ENCODE assay signal across 8 cellular contexts in genomic region chr1:113812661-113813135, GRCh38. TPM values are rescaled to one million over a fixed set of nuclear protein-coding genes. Genes with fewer than 3 reads are reported as not detected.
DNase-seq lines count a peak whose midpoint lies in the region; ATAC-seq, FAIRE-seq and TF ChIP-seq lines count a peak whose summit lies in the region.

No MANE protein-coding gene starts in this region.

- DNase-seq in NCI-H2196 treated with DMSO at 0.1 percent for 48 hours (lab: John Stamatoyannopoulos, UW; ENCODE audit: unreplicated experiment) (peak; percentile 23), NCI-H2196 (lab: John Stamatoyannopoulos, UW; ENCODE audit: unreplicated experiment) (no peak), T follicular helper cell (ENCODE audit: low read depth) (peak; percentile 6), esophagus muscularis mucosa (ENCODE audit: extremely low spot score) (no peak), osteoblast (ENCODE audit: insufficient read length, low spot score, missing footprints) (peak; percentile 42), D721Med (ENCODE audit: insufficient read length, low spot score) (no peak), NCI-H1048 (lab: John Stamatoyannopoulos, UW) (no peak)

- peak overlapping the region; percentile 85 to 93 (median 91) for H3K4me3 ChIP-seq in esophagus muscularis mucosa
- H3K4me3 ChIP-seq in osteoblast (ENCODE audit: insufficient read depth, low read length), result peak overlapping the region; percentile 97

- peaks cover 44% of the 10 kb centered on the region for H3K79me2 ChIP-seq in osteoblast (ENCODE audit: insufficient read depth, low read length)

- WGBS in esophagus muscularis mucosa, result 27% methylated on average over 13 of the region's 13 CpGs

- ATAC-seq in HG03108 (IDR thresholded peaks at IDR 0.05; ENCODE audit: unreplicated experiment), result no peak

- TF ChIP-seq POLR2A in esophagus muscularis mucosa (IDR thresholded peaks at IDR 0.05; ENCODE audit: low read depth), result no peak

- intact Hi-C loops in esophagus muscularis mucosa (cut with DNase I), result loop anchor here (5.0 kb wide), 1 partner anchor 55 kb away; the partner anchor contains the start of gene PHTF1

- FAIRE-seq in D721Med (lab: Jason Lieb, UNC), result no peak

- H2AFZ ChIP-seq in osteoblast (ENCODE audit: low read length), result peak overlapping the region; percentile 96

- no peaks in the 10 kb centered on the region for H3K27me3 ChIP-seq in esophagus muscularis mucosa
- no peaks in the 10 kb centered on the region for H3K27me3 ChIP-seq in osteoblast (ENCODE audit: insufficient read depth, low read length)

- H3K4me1 ChIP-seq in esophagus muscularis mucosa (peaks cover 17 to 37% (median 32%) of the 10 kb centered on the region in 4 donors), osteoblast (ENCODE audit: insufficient read depth, low read length) (peaks cover 15% of the 10 kb centered on the region)

- H4K20me1 ChIP-seq in osteoblast (ENCODE audit: insufficient read depth, low read length), result peaks cover 9% of the 10 kb centered on the region

- TF ChIP-seq CTCF in esophagus muscularis mucosa (IDR thresholded peaks at IDR 0.05) (peak in 1 of 3 experiments; percentile 5), osteoblast (IDR thresholded peaks at IDR 0.05; ENCODE audit: extremely low read depth, low read depth, low read length) (no peak), D721Med (IDR thresholded peaks at IDR 0.05; ENCODE audit: insufficient read depth, missing control alignments) (no peak)

- H3K9me3 ChIP-seq in esophagus muscularis mucosa (no peaks in the 10 kb centered on the region), osteoblast (ENCODE audit: low read depth, low read length) (no peaks in the 10 kb centered on the region)

- TF ChIP-seq EP300 in esophagus muscularis mucosa (IDR thresholded peaks at IDR 0.05), result no peak

- no peaks in the 10 kb centered on the region for H3K36me3 ChIP-seq in esophagus muscularis mucosa
- no peaks in the 10 kb centered on the region for H3K36me3 ChIP-seq in osteoblast (ENCODE audit: insufficient read depth, low read length)

- H3K27ac ChIP-seq in esophagus muscularis mucosa (replicated peaks in 1 of 4) (peak overlapping the region; percentile 97 to 98 (median 98)), osteoblast (ENCODE audit: low read depth, low read length) (peak overlapping the region; percentile 86)

- H3K4me2 ChIP-seq in osteoblast (ENCODE audit: insufficient read depth, low read length), result peak overlapping the region; percentile 92

RNA-seq across cellular contexts. Expression of gene RSBN1, which starts 0.4 kb away (rescaled TPM):
- total RNA-seq in esophagus muscularis mucosa, result 10 to 100 TPM; 15.8 to 24.3 (median 20.1) TPM
- total RNA-seq in osteoblast, result 14.5 and 15.3 TPM in 2 replicates

RNA-seq across cellular contexts. Expression of gene PHTF1, which starts 53.4 kb away (rescaled TPM):
- total RNA-seq in esophagus muscularis mucosa, result 10 to 100 TPM; 10.2 to 13.3 (median 11.8) TPM
- 41.6 and 42.4 TPM in 2 replicates for total RNA-seq in osteoblast

RNA-seq across cellular contexts. Expression of gene PTPN22, which starts 58.8 kb away (rescaled TPM):
- 1 to 10 TPM in 1 of 4 donors, under 1 TPM in 3; 0.29 to 2.3 (median 0.63) TPM for total RNA-seq in esophagus muscularis mucosa
- total RNA-seq in osteoblast, result 1.1 and 1.8 TPM in 2 replicates

Comparison
In these comparisons a context has a peak if more than half of its experiments do, and no peak if none do; other contexts are left out.
1. DNase-seq: peak in NCI-H2196 treated with DMSO at 0.1 percent for 48 hours (single experiment), T follicular helper cell (single experiment) and osteoblast (single experiment); none in NCI-H2196 (single experiment), esophagus muscularis mucosa (single experiment), D721Med (single experiment) and NCI-H1048 (single experiment).